Comparison of ENCODE assay signal across 16 cellular contexts in genomic region chr16:4882261-4882632, GRCh38. TPM values are rescaled to one million over a fixed set of nuclear protein-coding genes. Genes with fewer than 3 reads are reported as not detected.
DNase-seq lines count a peak whose midpoint lies in the region; ATAC-seq and TF ChIP-seq lines count a peak whose summit lies in the region.
"Had no signal": no experiment of that assay in that cellular context is flagged by ENCODE, and none has a peak within 500 bp of the region (broad histone marks: within the 10 kb centered on the region; RNA-seq: fewer than 3 reads in every experiment).

No MANE protein-coding gene starts in this region.

- DNase-seq in ACHN (peak; percentile 61), DMS53 treated with DMSO at 0.1 percent for 48 hours (lab: John Stamatoyannopoulos, UW; ENCODE audit: unreplicated experiment) (peak; percentile 40), foreskin fibroblast (peak; percentile 47 to 72), NCI-H2029 treated with DMSO at 0.1 percent for 48 hours (lab: John Stamatoyannopoulos, UW) (no peak)
- no peak for DNase-seq in activated CD4-positive, alpha-beta T cell treated with anti-CD3 and anti-CD28 coated beads, Interleukin-2, amount 10 ng/mL, durations not matched to agents 7 days and 5 days
- DNase-seq: activated CD4-positive, alpha-beta T cell treated with anti-CD3 and anti-CD28 coated beads, Interleukin-2, amount 50 U/mL, for 4 hours; CD4-positive, CD25-positive, alpha-beta regulatory T cell; glutamatergic neuron; MG63; NCI-H526; stimulated activated CD4-positive, alpha-beta T cell treated with anti-CD3 and anti-CD28 coated beads, Interleukin-4, amount 100 ng/mL, for 24 hours had no signal

- no peak for ATAC-seq in GM18498 (IDR thresholded peaks at IDR 0.05; ENCODE audit: unreplicated experiment)
- ATAC-seq in HG02840 (IDR thresholded peaks at IDR 0.05; ENCODE audit: low FRiP score, unreplicated experiment), result no peak

- no peak overlapping the region for H3K4me3 Mint-ChIP-seq in activated CD4-positive, alpha-beta T cell treated with anti-CD3 and anti-CD28 coated beads, Interleukin-2, amount 10 ng/mL, durations not matched to agents 7 days and 5 days
- H3K4me3 Mint-ChIP-seq: CD4-positive, CD25-positive, alpha-beta regulatory T cell; stimulated activated naive CD8-positive, alpha-beta T cell treated with anti-CD3 and anti-CD28 coated beads, Interleukin-15, Interleukin-2, amounts not matched to agents 100 ng/mL and 50 ng/mL, for 24 hours had no signal

- H3K4me1 Mint-ChIP-seq in activated CD4-positive, alpha-beta T cell treated with anti-CD3 and anti-CD28 coated beads, Interleukin-2, amount 10 ng/mL, durations not matched to agents 7 days and 5 days, result no peaks in the 10 kb centered on the region

- CTCF ChIA-PET in activated CD4-positive, alpha-beta T cell treated with anti-CD3 and anti-CD28 coated beads, Interleukin-2, amount 10 ng/mL, durations not matched to agents 7 days and 5 days (lab: Charles Lee), result no interaction called here

- no peak overlapping the region for H3K27ac Mint-ChIP-seq in activated CD4-positive, alpha-beta T cell treated with anti-CD3 and anti-CD28 coated beads, Interleukin-2, amount 10 ng/mL, durations not matched to agents 7 days and 5 days
- H3K27ac Mint-ChIP-seq: CD4-positive, CD25-positive, alpha-beta regulatory T cell had no signal

- TF ChIP-seq CTCF in VCaP (conservative IDR thresholded peaks at IDR 0.05) (no peak), foreskin fibroblast (IDR thresholded peaks at IDR 0.05; ENCODE audit: low read depth, low read length) (no peak)

- peaks cover 30% of the 10 kb centered on the region for H3K36me3 Mint-ChIP-seq in activated CD4-positive, alpha-beta T cell treated with anti-CD3 and anti-CD28 coated beads, Interleukin-2, amount 10 ng/mL, durations not matched to agents 7 days and 5 days (ENCODE audit: low read depth)

- peak overlapping the region; percentile 70 for H3K27ac ChIP-seq in VCaP
- H3K27ac ChIP-seq: HL-60 had no signal

- in situ Hi-C loops in ACHN (cut with HindIII; ENCODE audit: low pct_ligation_motif_present, low pct_unique_long_range_greater_than_20kb, low sequenced_read_pairs), result no loop called here

- POLR2A ChIA-PET in activated CD4-positive, alpha-beta T cell treated with anti-CD3 and anti-CD28 coated beads, Interleukin-2, amount 10 ng/mL, durations not matched to agents 7 days and 5 days (lab: Charles Lee), result no interaction called here

- no peak overlapping the region for H3K4me3 ChIP-seq in foreskin fibroblast (ENCODE audit: low read depth in 1 of 2, low read length in 2 of 2)
- H3K4me3 ChIP-seq: MG63 had no signal

- H3K9me3 Mint-ChIP-seq in activated CD4-positive, alpha-beta T cell treated with anti-CD3 and anti-CD28 coated beads, Interleukin-2, amount 10 ng/mL, durations not matched to agents 7 days and 5 days, result no peaks in the 10 kb centered on the region
- H3K9me3 Mint-ChIP-seq: CD4-positive, CD25-positive, alpha-beta regulatory T cell; stimulated activated naive CD8-positive, alpha-beta T cell treated with anti-CD3 and anti-CD28 coated beads, Interleukin-15, Interleukin-2, amounts not matched to agents 100 ng/mL and 50 ng/mL, for 24 hours had no signal

- no peaks in the 10 kb centered on the region for H3K27me3 Mint-ChIP-seq in activated CD4-positive, alpha-beta T cell treated with anti-CD3 and anti-CD28 coated beads, Interleukin-2, amount 10 ng/mL, durations not matched to agents 7 days and 5 days
- H3K27me3 Mint-ChIP-seq: CD4-positive, CD25-positive, alpha-beta regulatory T cell; stimulated activated naive CD8-positive, alpha-beta T cell treated with anti-CD3 and anti-CD28 coated beads, Interleukin-15, Interleukin-2, amounts not matched to agents 100 ng/mL and 50 ng/mL, for 24 hours had no signal

RNA-seq across cellular contexts. Expression of gene UBN1, which starts 35.0 kb away (rescaled TPM):
- total RNA-seq in activated CD4-positive, alpha-beta T cell treated with anti-CD3 and anti-CD28 coated beads, Interleukin-2, amount 10 ng/mL, durations not matched to agents 7 days and 5 days, result 10 to 100 TPM; 38.2 to 38.3 TPM

RNA-seq across cellular contexts. Expression of gene GLYR1, which starts 35.2 kb away (rescaled TPM):
- total RNA-seq in activated CD4-positive, alpha-beta T cell treated with anti-CD3 and anti-CD28 coated beads, Interleukin-2, amount 10 ng/mL, durations not matched to agents 7 days and 5 days, result 100 to 1,000 TPM; 101 to 104 TPM

RNA-seq across cellular contexts. Expression of gene PPL, which starts 54.7 kb away (rescaled TPM):
- total RNA-seq in activated CD4-positive, alpha-beta T cell treated with anti-CD3 and anti-CD28 coated beads, Interleukin-2, amount 10 ng/mL, durations not matched to agents 7 days and 5 days, result not detected
- total RNA-seq: CD4-positive, CD25-positive, alpha-beta regulatory T cell had no signal

Comparison
In these comparisons a context has a peak if more than half of its experiments do, and no peak if none do; other contexts are left out.
1. DNase-seq: peak in ACHN (single experiment), DMS53 treated with DMSO at 0.1 percent for 48 hours (single experiment) and foreskin fibroblast (2 of 2); none in NCI-H2029 treated with DMSO at 0.1 percent for 48 hours (single experiment) and activated CD4-positive, alpha-beta T cell treated with anti-CD3 and anti-CD28 coated beads, Interleukin-2, amount 10 ng/mL, durations not matched to agents 7 days and 5 days (single experiment).